ENCODE assay signal across 11 cellular contexts in the genomic region with DNA sequence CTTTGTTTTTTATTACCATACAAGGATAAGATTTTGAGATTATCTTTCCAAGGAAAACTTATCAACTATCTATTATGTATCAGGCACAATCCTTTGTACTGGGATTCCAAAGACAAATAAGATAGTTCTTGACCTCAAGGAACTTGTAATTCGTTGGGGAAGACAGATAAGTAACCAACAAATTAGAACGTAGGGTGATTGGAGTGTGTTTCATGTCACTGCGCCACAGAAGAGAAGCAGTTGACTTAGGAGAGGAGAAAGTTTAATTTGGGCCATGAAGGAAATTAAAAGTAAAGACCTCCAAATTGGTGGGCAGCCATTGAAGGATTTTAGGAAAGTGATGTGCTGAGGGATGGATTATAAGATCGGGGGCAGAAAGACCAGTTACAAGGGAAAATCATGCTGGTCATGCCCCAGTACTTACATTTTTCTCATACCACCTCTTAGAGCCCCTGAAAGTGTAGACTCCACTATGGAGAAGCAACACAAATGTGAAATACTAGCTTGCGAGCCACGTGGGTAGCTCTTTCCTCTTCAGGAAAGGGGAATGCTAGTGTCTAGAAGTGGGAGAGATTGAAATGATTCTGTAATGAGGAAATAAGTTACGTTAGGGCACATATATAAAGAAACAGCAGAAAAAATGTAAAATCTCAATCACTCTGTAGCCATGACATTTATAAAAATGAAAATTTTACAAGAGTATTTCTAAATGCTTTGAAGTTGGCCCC.
DNase-seq lines count a peak whose midpoint lies in the region; ATAC-seq and TF ChIP-seq lines count a peak whose summit lies in the region.
"Had no signal": no experiment of that assay in that cellular context is flagged by ENCODE, and none has a peak within 500 bp of the region (broad histone marks: within the 10 kb centered on the region; RNA-seq: fewer than 3 reads in every experiment).

No MANE protein-coding gene starts in this region.

- H3K27me3 Mint-ChIP-seq in natural killer cell (ENCODE audit: low read depth in 2 of 2) (no peaks in the 10 kb centered on the region), mesothelial cell of epicardium (ENCODE audit: low read depth) (no peaks in the 10 kb centered on the region)
- H3K27me3 Mint-ChIP-seq in natural killer cell treated with Interleukin-12 subunit alpha and Interleukin-12 subunit beta and Interleukin-15 and Interleukin-18, amount 100 ng/mL, for 72 hours, result no peaks in the 10 kb centered on the region
- H3K27me3 Mint-ChIP-seq: type B pancreatic cell had no signal

- H3K9me3 Mint-ChIP-seq in natural killer cell (no peaks in the 10 kb centered on the region), mesothelial cell of epicardium (no peaks in the 10 kb centered on the region)
- H3K9me3 Mint-ChIP-seq in natural killer cell treated with Interleukin-12 subunit alpha and Interleukin-12 subunit beta and Interleukin-15 and Interleukin-18, amount 100 ng/mL, for 72 hours, result no peaks in the 10 kb centered on the region
- H3K9me3 Mint-ChIP-seq: WTC11 had no signal

- H3K36me3 Mint-ChIP-seq in natural killer cell (no peaks in the 10 kb centered on the region), mesothelial cell of epicardium (no peaks in the 10 kb centered on the region)
- H3K36me3 Mint-ChIP-seq in natural killer cell treated with Interleukin-12 subunit alpha and Interleukin-12 subunit beta and Interleukin-15 and Interleukin-18, amount 100 ng/mL, for 72 hours, result no peaks in the 10 kb centered on the region
- H3K36me3 Mint-ChIP-seq: WTC11 had no signal

- H3K27me3 ChIP-seq in ascending aorta, result no peaks in the 10 kb centered on the region

- no peaks in the 10 kb centered on the region for H3K36me3 ChIP-seq in ascending aorta

- no peak overlapping the region for H3K4me3 ChIP-seq in ascending aorta

- no peak for ATAC-seq in natural killer cell
- no peak for ATAC-seq in natural killer cell treated with Interleukin-12 subunit alpha and Interleukin-12 subunit beta and Interleukin-15 and Interleukin-18, amount 100 ng/mL, for 72 hours
- ATAC-seq: WTC11 had no signal

- H3K4me1 Mint-ChIP-seq in natural killer cell (peaks cover 60 to 63% of the 10 kb centered on the region in 2 donors), mesothelial cell of epicardium (peaks cover 54% of the 10 kb centered on the region)
- H3K4me1 Mint-ChIP-seq in natural killer cell treated with Interleukin-12 subunit alpha and Interleukin-12 subunit beta and Interleukin-15 and Interleukin-18, amount 100 ng/mL, for 72 hours (ENCODE audit: low read depth in 2 of 2), result peaks cover 44% of the 10 kb centered on the region in 2 donors

- peaks cover 24 to 41% of the 10 kb centered on the region in 2 donors for H3K4me1 ChIP-seq in ascending aorta

- no peak for DNase-seq in natural killer cell
- no peak for DNase-seq in natural killer cell treated with Interleukin-12 subunit alpha and Interleukin-12 subunit beta and Interleukin-15 and Interleukin-18, amount 100 ng/mL, for 72 hours (ENCODE audit: low spot score)
- DNase-seq in ascending aorta (ENCODE audit: low spot score in 2 of 2), result no peak
- DNase-seq in mesothelial cell of epicardium (ENCODE audit: low spot score in 2 of 2, unreplicated experiment in 2 of 2), result no peak
- DNase-seq in activated CD8-positive, alpha-beta memory T cell treated with anti-CD3 and anti-CD28 coated beads for 24 hours, result no peak
- DNase-seq in mucosa of gallbladder (ENCODE audit: low spot score), result no peak
- DNase-seq in SIG-M5 (lab: John Stamatoyannopoulos, UW), result no peak
- DNase-seq in GDM1 (lab: John Stamatoyannopoulos, UW), result no peak
- DNase-seq: NCI-H2029 had no signal

- H3K27ac ChIP-seq in ascending aorta, result peak overlapping the region; percentile 80 to 91

- intact Hi-C loops in natural killer cell (cut with micrococcal nuclease), result no loop called here
- intact Hi-C loops in ascending aorta (cut with DNase I), result loop anchor here (5.0 to 10.0 kb wide), 3 partner anchors 34 to 143 kb away; no protein-coding TSS in a partner anchor

- H3K9me3 ChIP-seq in ascending aorta, result no peaks in the 10 kb centered on the region

- peak overlapping the region; percentile 2 to 33 for H3K27ac Mint-ChIP-seq in natural killer cell
- peak overlapping the region in 1 of 2 donors; percentile 29 for H3K27ac Mint-ChIP-seq in natural killer cell treated with Interleukin-12 subunit alpha and Interleukin-12 subunit beta and Interleukin-15 and Interleukin-18, amount 100 ng/mL, for 72 hours
- peak overlapping the region; percentile 78 for H3K27ac Mint-ChIP-seq in mesothelial cell of epicardium
- H3K27ac Mint-ChIP-seq: type B pancreatic cell had no signal

- H3K4me3 Mint-ChIP-seq in natural killer cell, result no peak overlapping the region
- H3K4me3 Mint-ChIP-seq in natural killer cell treated with Interleukin-12 subunit alpha and Interleukin-12 subunit beta and Interleukin-15 and Interleukin-18, amount 100 ng/mL, for 72 hours, result no peak overlapping the region
- no peak overlapping the region for H3K4me3 Mint-ChIP-seq in mesothelial cell of epicardium
- H3K4me3 Mint-ChIP-seq: type B pancreatic cell, WTC11 had no signal

- TF ChIP-seq CTCF in natural killer cell (IDR thresholded peaks at IDR 0.05) (no peak), ascending aorta (IDR thresholded peaks at IDR 0.05) (no peak), mesothelial cell of epicardium (IDR thresholded peaks at IDR 0.05; ENCODE audit: unreplicated experiment) (no peak)
